Comparison of ENCODE assay signal across 8 cellular contexts in genomic region chr4:98143001-98143899, GRCh38. TPM values are rescaled to one million over a fixed set of nuclear protein-coding genes. Genes with fewer than 3 reads are reported as not detected.
DNase-seq lines count a peak whose midpoint lies in the region; ATAC-seq, FAIRE-seq and TF ChIP-seq lines count a peak whose summit lies in the region.

STPG2 (minus strand) TSS chr4:98143476.

- DNase-seq in GM10266 (ENCODE audit: extremely low spot score) (peak; percentile 86), HFFc6 (peak; percentile 82), NB4 (ENCODE audit: low read depth) (peak; percentile 82), SKM-1 treated with dmso at 0.1 percent for 144 hours (lab: John Stamatoyannopoulos, UW; ENCODE audit: unreplicated experiment) (peak; percentile 93), cardiac muscle cell (ENCODE audit: low read depth in 1 of 2, low spot score in 1 of 2) (peak; percentile 91 to 94), pancreas (peak; percentile 94 to 98 (median 95)), tibial artery (peak; percentile 84 to 97)
- DNase-seq in activated naive CD8-positive, alpha-beta T cell treated with anti-CD3 and anti-CD28 coated beads, Interleukin-2, amount 50 U/mL, for 16 hours (ENCODE audit: low read depth, low spot score): peak; percentile 91

- H3K36me3 Mint-ChIP-seq in HFFc6 (ENCODE audit: low read depth): no peaks in the 10 kb centered on the region

- H3K27ac Mint-ChIP-seq in HFFc6: peak within 1 kb of the TSS; percentile 85

- peak within 1 kb of the TSS; percentile 83 for H3K27ac ChIP-seq in cardiac muscle cell
- H3K27ac ChIP-seq in pancreas: peak within 1 kb of the TSS; percentile 68 to 95 (median 88)
- peak within 1 kb of the TSS; percentile 78 to 82 for H3K27ac ChIP-seq in tibial artery

- H3K27me3 ChIP-seq in cardiac muscle cell (no peaks in the 10 kb centered on the region), pancreas (peaks cover 0 to 6% (median 0%) of the 10 kb centered on the region in 4 donors), tibial artery (no peaks in the 10 kb centered on the region)

- TF ChIP-seq CTCF in GM10266 (IDR thresholded peaks at IDR 0.05; ENCODE audit: control insufficient read depth, insufficient read depth, low read depth, missing control alignments) (peak; percentile 39), HFFc6 (IDR thresholded peaks at IDR 0.05) (peak; percentile 72), NB4 (IDR thresholded peaks at IDR 0.05; ENCODE audit: low read depth, low read length) (no peak), cardiac muscle cell (IDR thresholded peaks at IDR 0.05; ENCODE audit: low read depth, low read length) (peak; percentile 55), pancreas (IDR thresholded peaks at IDR 0.05) (peak in 2 of 4 donors; percentile 7 to 29), tibial artery (IDR thresholded peaks at IDR 0.05) (peak in 1 of 2 experiments; percentile 3)

- H3K4me3 ChIP-seq in NB4 (ENCODE audit: low read depth, low read length) (peak within 1 kb of the TSS; percentile 64), cardiac muscle cell (peak within 1 kb of the TSS; percentile 67), pancreas (peak within 1 kb of the TSS; percentile 29 to 62 (median 52)), tibial artery (peak within 1 kb of the TSS; percentile 58 to 81)

- TF ChIP-seq POLR2A in NB4 (IDR thresholded peaks at IDR 0.05; ENCODE audit: extremely low read depth, insufficient read length): peak; percentile 19

- peak within 1 kb of the TSS; percentile 95 for H3K4me3 Mint-ChIP-seq in HFFc6

- H3K9me3 ChIP-seq in cardiac muscle cell (ENCODE audit: low read depth) (no peaks in the 10 kb centered on the region), pancreas (no peaks in the 10 kb centered on the region), tibial artery (no peaks in the 10 kb centered on the region)

- intact Hi-C loops in pancreas (cut with DNase I) (no loop called here), tibial artery (cut with DNase I; ENCODE audit: low total_unique reads) (no loop called here)

- H3K9me3 Mint-ChIP-seq in HFFc6: no peaks in the 10 kb centered on the region

- H3K36me3 ChIP-seq in cardiac muscle cell (no peaks in the 10 kb centered on the region), pancreas (no peaks in the 10 kb centered on the region), tibial artery (no peaks in the 10 kb centered on the region)

- H3K4me1 ChIP-seq in cardiac muscle cell (ENCODE audit: low read depth) (peaks cover 4% of the 10 kb centered on the region), pancreas (peaks cover 0 to 8% (median 0%) of the 10 kb centered on the region in 3 donors), tibial artery (peaks cover 0 to 10% (median 0%) of the 10 kb centered on the region in 4 donors)

- H3K27me3 Mint-ChIP-seq in HFFc6 (ENCODE audit: insufficient read depth): peaks cover 6% of the 10 kb centered on the region

- ATAC-seq in pancreas: peak; percentile 99 to 100 (median 100)

- peaks cover 25% of the 10 kb centered on the region for H3K4me1 Mint-ChIP-seq in HFFc6 (ENCODE audit: low read depth)

- FAIRE-seq in pancreas (lab: Jason Lieb, UNC): peak; percentile 86

- 2 to 3% methylated on average over 44 of the region's 44 CpGs for WGBS in pancreas, 2 donors

RNA-seq across cellular contexts. Expression of gene STPG2, which starts in this region (rescaled TPM):
- not detected for total RNA-seq in HFFc6 (2021; fragmentation: NEBNext Ultra II Directional; extraction: Animal tissue kit (Norgen Biotek cat#: 25700))
- total RNA-seq in cardiac muscle cell (0.30 and 0.81 TPM in 2 replicates), pancreas (1 to 10 TPM in 1 of 6 donors, under 1 TPM in 5; 0.28 to 1.0 (median 0.89) TPM)
- polyA plus RNA-seq in cardiac muscle cell (0.20 and 0.96 TPM in 2 replicates), pancreas (under 1 TPM; 0.11 to 0.12 TPM)

Comparison
In these comparisons a context has a peak if more than half of its experiments do, and no peak if none do; other contexts are left out.
1. Peak in every context shown above with its lines: DNase-seq, ATAC-seq, H3K4me3 ChIP-seq and H3K27ac ChIP-seq.
2. Peak in DNase-seq in HFFc6; RNA of the gene not detected or under 1 TPM.
3. Peak in DNase-seq, H3K4me3 ChIP-seq and H3K27ac ChIP-seq in cardiac muscle cell; RNA of the gene not detected or under 1 TPM.